Comparison of ENCODE assay signal across 8 cellular contexts in the genomic region with DNA sequence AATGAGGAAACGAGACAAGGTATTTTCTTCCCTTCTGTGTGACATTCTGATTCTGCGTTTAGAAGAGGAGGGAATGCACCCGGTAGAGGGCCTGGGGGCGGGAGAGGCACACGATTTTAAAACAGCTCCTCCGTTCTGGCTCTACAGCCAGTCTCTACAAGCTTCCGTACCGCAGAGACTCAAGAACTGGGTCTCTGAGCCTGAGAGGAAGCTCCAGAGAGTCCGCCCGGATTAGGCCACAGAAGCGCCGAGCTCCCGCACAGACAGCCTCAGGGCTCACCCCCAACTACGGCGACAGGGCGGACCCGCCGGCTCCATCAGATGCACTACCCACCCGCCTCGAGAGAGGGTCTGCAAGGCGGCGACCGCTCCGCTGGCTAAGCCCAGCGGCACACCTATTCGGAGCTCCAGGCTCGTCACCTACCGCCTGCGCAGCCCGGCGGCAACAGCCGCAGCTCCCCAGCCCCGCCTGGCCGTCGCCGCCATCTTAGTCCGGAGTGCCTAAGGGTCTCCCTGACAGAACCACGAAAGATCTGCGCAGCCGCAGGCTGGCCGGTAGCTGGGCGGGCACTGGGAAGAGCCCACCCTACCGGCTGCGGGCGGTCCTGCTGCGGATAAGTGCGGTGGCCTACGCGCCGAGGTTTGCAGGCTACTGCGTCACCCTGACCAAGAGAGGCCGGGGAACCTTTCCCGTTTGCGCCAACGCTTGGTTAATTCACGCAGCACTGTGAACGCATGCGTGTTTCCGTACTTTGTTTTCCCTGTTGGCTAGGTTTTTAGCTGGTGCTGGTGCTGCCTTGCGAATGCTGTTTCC. TPM values are rescaled to one million over a fixed set of nuclear protein-coding genes. Genes with fewer than 3 reads are reported as not detected.
A peak's percentile ranks its signal among the peaks of the same experiment; 100 is the strongest.
DNase-seq lines count a peak whose midpoint lies in the region; ATAC-seq and TF ChIP-seq lines count a peak whose summit lies in the region.

A gene (minus strand): TSS at position 499 of the 814 bp plus-strand sequence. CDS start 13 bp downstream, at position 486.

- peaks cover 15% of the 10 kb centered on the region for H3K4me1 ChIP-seq in PC-9 (replicated peaks; ENCODE audit: insufficient read depth)
- H3K4me1 ChIP-seq in mucosa of stomach (ENCODE audit: control insufficient read depth, insufficient read depth, low read length): peaks cover 31% of the 10 kb centered on the region

- TF ChIP-seq CTCF in PC-9 (conservative IDR thresholded peaks at IDR 0.05): peak; percentile 56; the same call in 1 of the 2 replicates
- peak; percentile 56 for TF ChIP-seq CTCF in epithelial cell of proximal tubule (conservative IDR thresholded peaks at IDR 0.05; ENCODE audit: low read depth, low read length)

- DNase-seq in DMS53 treated with DMSO at 0.1 percent for 48 hours (lab: John Stamatoyannopoulos, UW; ENCODE audit: unreplicated experiment): peak; percentile 85
- peak; percentile 82 for DNase-seq in Jurkat, Clone E6-1 (ENCODE audit: low read depth, low spot score)
- peak; percentile 77 to 88 for DNase-seq in PC-9
- DNase-seq in activated T-cell treated with anti-CD3 and anti-CD28 coated beads, Interleukin-2, amount 50 U/mL, for 1 hour: peak; percentile 86
- DNase-seq in epithelial cell of proximal tubule (ENCODE audit: low read depth): peak; percentile 45
- DNase-seq in stimulated activated CD8-positive, alpha-beta memory T cell treated with anti-CD3 and anti-CD28 coated beads, Interleukin-7, amount 100 ng/mL, for 1 hour (ENCODE audit: low read depth in 2 of 2): peak; percentile 65

- POLR2A ChIA-PET in PC-9 (lab: Charles Lee; ENCODE audit: unreplicated experiment): interaction anchor here (0.6 to 0.7 kb wide), 4 partner anchors 39 to 319 kb away, joined by 3 to 7 read pairs (median 4); no protein-coding TSS in a partner anchor

- peak; percentile 94 for ATAC-seq in GM21619 (IDR thresholded peaks at IDR 0.05; ENCODE audit: unreplicated experiment)

- H3K4me3 ChIP-seq in Jurkat, Clone E6-1 (ENCODE audit: low read length): peak within 1 kb of the TSS; percentile 87
- H3K4me3 ChIP-seq in PC-9 (peak within 1 kb of the TSS; percentile 80), epithelial cell of proximal tubule (ENCODE audit: low read depth, low read length) (peak within 1 kb of the TSS; percentile 68), mucosa of stomach (ENCODE audit: low read length) (peak within 1 kb of the TSS; percentile 28)

- CTCF ChIA-PET in PC-9 (lab: Charles Lee): no interaction called here

- intact Hi-C loops in PC-9 (cut with micrococcal nuclease; ENCODE audit: unreplicated experiment): loop anchor here (1.0 kb wide), 1 partner anchor 277 kb away; no protein-coding TSS in a partner anchor

- peaks cover 5% of the 10 kb centered on the region; the same call in 1 of the 2 replicates for H3K9me3 ChIP-seq in PC-9 (ENCODE audit: insufficient read depth, low read depth)
- H3K9me3 ChIP-seq in mucosa of stomach (ENCODE audit: control insufficient read depth, low read length): no peaks in the 10 kb centered on the region

- peak within 1 kb of the TSS; percentile 92 for H2AFZ ChIP-seq in PC-9

- BruUV-seq in PC-9 (replicated peaks; lab: Mats Ljungman, UMichigan): TSS peak; percentile 54

- H3K79me2 ChIP-seq in PC-9 (ENCODE audit: low read depth): peaks cover 19% of the 10 kb centered on the region

- peak within 1 kb of the TSS; percentile 56 for H3K27ac ChIP-seq in PC-9

- H4K20me1 ChIP-seq in PC-9 (ENCODE audit: insufficient read depth): no peaks in the 10 kb centered on the region

- H3F3A ChIP-seq in PC-9 (ENCODE audit: insufficient read depth, low read depth): peaks cover 13% of the 10 kb centered on the region; the same call in 1 of the 2 replicates

- H3K9me2 ChIP-seq in PC-9 (ENCODE audit: insufficient read depth): no peaks in the 10 kb centered on the region

- no peaks in the 10 kb centered on the region for H3K36me3 ChIP-seq in PC-9 (ENCODE audit: low read depth)
- H3K36me3 ChIP-seq in mucosa of stomach (ENCODE audit: control insufficient read depth, insufficient read depth, low read length): no peaks in the 10 kb centered on the region

- peak within 1 kb of the TSS; percentile 94 for H3K4me2 ChIP-seq in PC-9

- H3K9ac ChIP-seq in mucosa of stomach (ENCODE audit: low read length): peak within 1 kb of the TSS; percentile 85

- no peaks in the 10 kb centered on the region for H3K27me3 ChIP-seq in PC-9 (ENCODE audit: insufficient read depth, low read depth)
- no peaks in the 10 kb centered on the region for H3K27me3 ChIP-seq in mucosa of stomach (ENCODE audit: control insufficient read depth, insufficient read depth, low read length)

RNA-seq across cellular contexts. Expression of the gene that starts here (rescaled TPM):
- 26.5 TPM for polyA plus RNA-seq in Jurkat, Clone E6-1 (2012; ENCODE audit: insufficient read depth, insufficient read length)
- total RNA-seq in PC-9 (2021) (29.3 and 35.1 TPM in 2 replicates), epithelial cell of proximal tubule (32.1 and 54.1 TPM in 2 replicates)

Comparison
In these comparisons a context has a peak if more than half of its experiments do, and no peak if none do; other contexts are left out.
1. Peak in every context shown above with its lines: DNase-seq, ATAC-seq, H3K4me3 ChIP-seq and H3K27ac ChIP-seq.
2. H3K4me3 ChIP-seq: peak in every context shown above with its lines; median percentile 87 in Jurkat, Clone E6-1; 80 in PC-9; 68 in epithelial cell of proximal tubule; 28 in mucosa of stomach.